In genomic region chr5:140302786-140303639, GRCh38 we compare ENCODE assay signal across 8 cellular contexts. TPM values are rescaled to one million over a fixed set of nuclear protein-coding genes. Genes with fewer than 3 reads are reported as not detected.
DNase-seq lines count a peak whose midpoint lies in the region; ATAC-seq and TF ChIP-seq lines count a peak whose summit lies in the region.

Gene PFDN1, minus strand, starts transcription at chr5:140303101. Its CDS starts 28 bp downstream, at chr5:140303073.

- ATAC-seq in GM18502 (IDR thresholded peaks at IDR 0.05; ENCODE audit: poor library complexity, unreplicated experiment) (peak; percentile 95), HG02970 (IDR thresholded peaks at IDR 0.05; ENCODE audit: low FRiP score, unreplicated experiment) (peak; percentile 91)

- H3K79me2 ChIP-seq in hepatocyte: peaks cover 46% of the 10 kb centered on the region

- H3K4me3 ChIP-seq in astrocyte of the cerebellum (ENCODE audit: low read depth, low read length) (peak within 1 kb of the TSS; percentile 75), hepatocyte (peak within 1 kb of the TSS; percentile 48)

- no peaks in the 10 kb centered on the region for H4K20me1 ChIP-seq in hepatocyte (ENCODE audit: insufficient read depth, poor library complexity, severe bottlenecking)

- TF ChIP-seq CTCF in astrocyte of the cerebellum (IDR thresholded peaks at IDR 0.05; ENCODE audit: low read depth, low read length, missing control alignments) (no peak), hepatocyte (IDR thresholded peaks at IDR 0.05; ENCODE audit: poor library complexity) (no peak)

- H3K27me3 ChIP-seq in hepatocyte: no peaks in the 10 kb centered on the region

- 2% methylated on average over 30 of the region's 30 CpGs for WGBS in hepatocyte (ENCODE audit: low lambda C conversion rate, missing lambda C conversion rate)

- peak within 1 kb of the TSS; percentile 76 for H3K27ac ChIP-seq in hepatocyte

- peaks cover 17% of the 10 kb centered on the region for H3K4me1 ChIP-seq in hepatocyte (ENCODE audit: insufficient read depth)

- peak within 1 kb of the TSS; percentile 93 for H3K4me2 ChIP-seq in hepatocyte

- DNase-seq in NCI-H2029 treated with DMSO at 0.1 percent for 48 hours (lab: John Stamatoyannopoulos, UW): peak; percentile 94
- peak; percentile 83 for DNase-seq in T-helper 9 cell
- DNase-seq in astrocyte of the cerebellum (ENCODE audit: low read depth): peak; percentile 88
- peak; percentile 99 for DNase-seq in hepatocyte (ENCODE audit: low spot score)
- DNase-seq in renal cortical epithelial cell (ENCODE audit: low read depth): peak; percentile 89
- DNase-seq in cortex of kidney (lab: John Stamatoyannopoulos, UW): no peak

- no peaks in the 10 kb centered on the region for H3K36me3 ChIP-seq in hepatocyte (replicated peaks; ENCODE audit: insufficient read depth, low read depth)

- H2AFZ ChIP-seq in hepatocyte: peak within 1 kb of the TSS; percentile 70

- no peaks in the 10 kb centered on the region for H3K9me2 ChIP-seq in hepatocyte (replicated peaks; ENCODE audit: insufficient read depth)

- in situ Hi-C loops in astrocyte of the cerebellum (cut with HindIII; ENCODE audit: low sequenced_read_pairs): no loop called here

- no peaks in the 10 kb centered on the region for H3K9me3 ChIP-seq in hepatocyte (ENCODE audit: low read depth)

RNA-seq across cellular contexts. Expression of gene PFDN1, which starts in this region (rescaled TPM):
- total RNA-seq in hepatocyte (84.1 and 86.1 TPM in 2 replicates), renal cortical epithelial cell (76.4 and 107 TPM in 2 replicates)
- 97.6 and 98.0 TPM in 2 replicates for polyA plus RNA-seq in hepatocyte
